Comparison of ENCODE assay signal across 6 cellular contexts in the genomic region with DNA sequence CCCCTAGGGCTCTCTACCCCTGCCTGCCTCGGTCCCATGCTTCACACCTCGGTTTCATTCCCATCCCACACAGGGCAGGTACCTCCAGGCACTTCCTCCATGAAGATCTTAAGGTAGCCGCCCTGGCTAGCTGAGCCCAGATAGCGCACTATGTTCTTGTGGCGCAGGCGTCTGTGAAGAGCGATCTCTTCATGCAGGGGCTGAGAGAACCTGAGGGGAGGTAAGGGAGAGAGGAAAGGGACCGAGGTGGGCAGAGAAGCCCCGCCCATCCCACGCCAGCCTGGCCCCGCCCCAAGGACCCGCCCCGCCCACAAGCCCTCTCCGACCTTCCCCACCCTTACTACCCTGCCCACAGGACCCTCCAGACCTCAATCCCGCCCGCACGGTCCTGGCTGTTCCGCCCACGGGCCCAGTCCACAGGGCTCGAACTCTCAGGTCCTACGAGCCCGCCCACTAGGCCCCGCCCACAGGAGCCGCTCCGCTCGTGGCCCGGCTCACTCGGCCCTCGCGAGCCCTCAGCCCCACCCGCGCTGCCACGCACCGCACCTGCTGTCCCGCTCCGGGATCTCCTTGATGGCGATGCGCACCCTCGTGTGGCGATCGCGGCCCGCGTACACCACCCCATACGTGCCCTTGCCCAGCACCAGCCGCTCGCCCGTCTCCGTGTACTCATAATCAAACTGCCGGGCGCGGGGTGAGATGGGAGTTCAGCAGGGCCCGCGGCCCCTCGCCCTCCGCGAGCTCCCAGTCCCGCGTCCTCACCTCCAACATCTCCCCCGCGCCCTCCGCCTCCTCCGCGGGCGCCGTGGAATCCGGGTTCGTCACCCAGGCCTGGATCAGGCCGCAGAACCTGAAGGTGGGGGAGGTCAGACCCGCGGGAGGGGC. TPM values are rescaled to one million over a fixed set of nuclear protein-coding genes. Genes with fewer than 3 reads are reported as not detected.
A peak's percentile ranks its signal among the peaks of the same experiment; 100 is the strongest.
DNase-seq lines count a peak whose midpoint lies in the region; ATAC-seq and TF ChIP-seq lines count a peak whose summit lies in the region.

No MANE protein-coding gene starts in this region.

- 41 to 49% methylated on average over 67 to 71 of the region's 71 CpGs for WGBS in heart right ventricle, 2 donors

- H3K27ac ChIP-seq in heart right ventricle: no peak overlapping the region

- peaks cover 12 to 41% (median 22%) of the 10 kb centered on the region in 9 donors for H3K4me1 ChIP-seq in heart right ventricle

- peaks cover 14 to 94% (median 69%) of the 10 kb centered on the region in 9 donors for H3K36me3 ChIP-seq in heart right ventricle

- intact Hi-C loops in heart right ventricle (cut with DNase I): loop anchor here in 1 of 10 donors (5.0 kb wide), 1 partner anchor 33 kb away; no protein-coding TSS in a partner anchor

- ATAC-seq in heart right ventricle (peak in 2 of 8 donors; percentile 6 to 10), GM18907 (IDR thresholded peaks at IDR 0.05; ENCODE audit: unreplicated experiment) (no peak)
- no peak for ATAC-seq in stimulated activated naive CD8-positive, alpha-beta T cell treated with anti-CD3 and anti-CD28 coated beads, Interleukin-15, Interleukin-2, amounts not matched to agents 100 U/mL and 50 U/mL, for 24 hours

- no peaks in the 10 kb centered on the region for H3K27me3 ChIP-seq in heart right ventricle

- H3K9me3 ChIP-seq in heart right ventricle: no peaks in the 10 kb centered on the region

- TF ChIP-seq CTCF in heart right ventricle (IDR thresholded peaks at IDR 0.05): no peak

- DNase-seq in activated CD4-positive, alpha-beta T cell treated with anti-CD3 and anti-CD28 coated beads for 48 hours: peak; percentile 42
- no peak for DNase-seq in heart right ventricle
- peak; percentile 47 for DNase-seq in stimulated activated naive CD8-positive, alpha-beta T cell treated with anti-CD3 and anti-CD28 coated beads, Interleukin-15, Interleukin-2, amounts not matched to agents 100 U/mL and 50 U/mL, for 24 hours
- no peak for DNase-seq in globus pallidus (ENCODE audit: low spot score)
- DNase-seq in NCI-H1694 (lab: John Stamatoyannopoulos, UW): no peak

- H3K4me3 ChIP-seq in heart right ventricle: peak overlapping the region in 8 of 10 donors; percentile 18 to 50 (median 41)

RNA-seq across cellular contexts. Expression of a gene that starts 6.4 kb away (rescaled TPM):
- 10 to 100 TPM; 18.6 to 71.1 (median 27.1) TPM for total RNA-seq in heart right ventricle
- polyA plus RNA-seq in heart right ventricle: 100 to 1,000 TPM in 1 of 2 donors, 10 to 100 TPM in 1; 58.5 to 179 TPM

RNA-seq across cellular contexts. Expression of a gene that starts 14.2 kb away (rescaled TPM):
- total RNA-seq in heart right ventricle: 100 to 1,000 TPM in 1 of 10 donors, 10 to 100 TPM in 3, 1 to 10 TPM in 6; 1.6 to 161 (median 4.2) TPM
- 100 to 1,000 TPM; 124 to 210 TPM for polyA plus RNA-seq in heart right ventricle

RNA-seq across cellular contexts. Expression of a gene that starts 18.6 kb away (rescaled TPM):
- total RNA-seq in heart right ventricle: 1 to 10 TPM in 2 of 10 donors, under 1 TPM in 8; 0.30 to 4.3 (median 0.68) TPM
- 1 to 10 TPM in 1 of 2 donors, under 1 TPM in 1; 0.46 to 2.5 TPM for polyA plus RNA-seq in heart right ventricle

RNA-seq across cellular contexts. Expression of a gene that starts 22.7 kb away (rescaled TPM):
- total RNA-seq in heart right ventricle: not detected
- not detected for polyA plus RNA-seq in heart right ventricle

RNA-seq across cellular contexts. Expression of a gene that starts 32.0 kb away (rescaled TPM):
- 1 to 10 TPM in 2 of 10 donors, under 1 TPM in 7, not detected in 1; 0.27 to 2.0 (median 0.42) TPM for total RNA-seq in heart right ventricle
- 1 to 10 TPM in 1 of 2 donors, under 1 TPM in 1; 0.29 to 3.4 TPM for polyA plus RNA-seq in heart right ventricle

Comparison
In these comparisons a context has a peak if more than half of its experiments do, and no peak if none do; other contexts are left out.
1. DNase-seq: peak in activated CD4-positive, alpha-beta T cell treated with anti-CD3 and anti-CD28 coated beads for 48 hours (single experiment) and stimulated activated naive CD8-positive, alpha-beta T cell treated with anti-CD3 and anti-CD28 coated beads, Interleukin-15, Interleukin-2, amounts not matched to agents 100 U/mL and 50 U/mL, for 24 hours (single experiment); none in heart right ventricle (0 of 2), globus pallidus (single experiment) and NCI-H1694 (single experiment).